In genomic region chr15:89543389-89543788, GRCh38 we compare ENCODE assay signal across 28 cellular contexts. TPM values are rescaled to one million over a fixed set of nuclear protein-coding genes. Genes with fewer than 3 reads are reported as not detected.
"Had no signal": no experiment of that assay in that cellular context is flagged by ENCODE, and none has a peak within 500 bp of the region (broad histone marks: within the 10 kb centered on the region; RNA-seq: fewer than 3 reads in every experiment).

No MANE protein-coding gene starts in this region.

- H3K27me3 ChIP-seq: adrenal gland, ascending aorta, brain microvascular endothelial cell, right lobe of liver, testis, uterus had no signal

- H3K79me2 ChIP-seq: parathyroid adenoma had no signal

- H3K4me1 ChIP-seq: adrenal gland, ascending aorta, left ventricle myocardium inferior, parathyroid adenoma, right lobe of liver, testis, uterus had no signal

- FAIRE-seq: endometrium, small intestine had no signal

- DNase-seq: activated CD4-positive, alpha-beta T cell treated with anti-CD3 and anti-CD28 coated beads for 36 hours; activated CD4-positive, alpha-beta T cell treated with anti-CD3 and anti-CD28 coated beads, Interleukin-2, amount 50 U/mL, for 4 hours; activated CD8-positive, alpha-beta memory T cell treated with anti-CD3 and anti-CD28 coated beads, Interleukin-2, amount 50 U/mL, for 48 hours; activated naive CD4-positive, alpha-beta T cell; activated T-cell treated with anti-CD3 and anti-CD28 coated beads, Interleukin-2, amount 50 U/mL, for 4 hours; adrenal gland; brain microvascular endothelial cell; caudate nucleus; effector CD4-positive, alpha-beta T cell; foreskin melanocyte; glutamatergic neuron; hippocampal formation; left ventricle myocardium inferior; mammary epithelial cell; right lobe of liver; small intestine; stimulated activated CD4-positive, alpha-beta T cell treated with anti-CD3 and anti-CD28 coated beads, Interleukin-15, amount 100 ng/mL, for 24 hours; stimulated activated CD4-positive, alpha-beta T cell treated with anti-CD3 and anti-CD28 coated beads, Interleukin-2, amount 100 ng/mL, for 48 hours; stimulated activated naive CD4-positive, alpha-beta T cell; testis; trophoblast cell; uterus had no signal

- H2AFZ ChIP-seq: parathyroid adenoma had no signal

- H3K9me3 ChIP-seq: adrenal gland, ascending aorta, right lobe of liver, testis, uterus had no signal

- H3K9ac ChIP-seq: parathyroid adenoma had no signal

- ATAC-seq: activated CD4-positive, alpha-beta T cell treated with anti-CD3 and anti-CD28 coated beads for 36 hours; activated T-cell treated with anti-CD3 and anti-CD28 coated beads, Interleukin-2, amount 50 U/mL, for 4 hours; right lobe of liver had no signal

- H3K27ac ChIP-seq: adrenal gland, ascending aorta, brain microvascular endothelial cell, left ventricle myocardium inferior, parathyroid adenoma, right lobe of liver, testis, uterus had no signal

- H3K36me3 ChIP-seq: adrenal gland, ascending aorta, brain microvascular endothelial cell, left ventricle myocardium inferior, right lobe of liver, uterus had no signal

- H3K4me3 ChIP-seq: adrenal gland, ascending aorta, left ventricle myocardium inferior, right lobe of liver, testis, uterus had no signal

RNA-seq across cellular contexts. Expression of gene TICRR, which starts 31.9 kb away (rescaled TPM):
- total RNA-seq: ascending aorta had no signal

RNA-seq across cellular contexts. Expression of gene RHCG, which starts 47.0 kb away (rescaled TPM):
- total RNA-seq: activated CD4-positive, alpha-beta T cell treated with anti-CD3 and anti-CD28 coated beads for 36 hours; activated CD8-positive, alpha-beta memory T cell treated with anti-CD3 and anti-CD28 coated beads for 36 hours; activated T-cell treated with anti-CD3 and anti-CD28 coated beads, Interleukin-2, amount 50 U/mL, for 4 hours; activated T-helper 2 cell treated with anti-CD3 and anti-CD28 coated beads, Interferon-gamma antibody, Interleukin-2, Interleukin-4, amounts not matched to agents 10 μg/mL and 5 μg/mL and 100 μg/mL, durations not matched to agents 14 hours and 24 hours and 36 hours; epithelial cell of proximal tubule had no signal
